Comparison of ENCODE assay signal across 27 cellular contexts in genomic region chr14:105871590-105871989, GRCh38.
"Had no signal": no experiment of that assay in that cellular context is flagged by ENCODE, and none has a peak within 500 bp of the region (broad histone marks: within the 10 kb centered on the region; RNA-seq: fewer than 3 reads in every experiment).

No MANE protein-coding gene starts in this region.

- DNase-seq: dermis blood vessel endothelial cell; dorsolateral prefrontal cortex; effector CD4-positive, alpha-beta T cell; effector memory CD4-positive, alpha-beta T cell; erythroblast; esophagus squamous epithelium; foreskin fibroblast; foreskin melanocyte; gastrocnemius medialis; glutamatergic neuron; head of caudate nucleus; heart right ventricle; hippocampal formation; left cardiac atrium; left lung; left ventricle myocardium superior; lower lobe of right lung; mesenchymal stem cell; mucosa of descending colon; naive B cell had no signal

- H3K36me3 ChIP-seq: esophagus squamous epithelium, gastrocnemius medialis, heart right ventricle, left lung, lower lobe of right lung had no signal

- H3K4me1 ChIP-seq: esophagus squamous epithelium, gastrocnemius medialis, heart right ventricle, left lung, lower lobe of right lung had no signal

- H3K4me3 ChIP-seq: coronary artery, dorsolateral prefrontal cortex, esophagus squamous epithelium, gastrocnemius medialis, heart right ventricle, left lung, lower lobe of right lung, mucosa of descending colon had no signal

- H3K9me3 ChIP-seq: esophagus squamous epithelium, gastrocnemius medialis, left lung, lower lobe of right lung, mucosa of descending colon had no signal

- FAIRE-seq: colon, endometrium, islet of Langerhans, keratinocyte had no signal

- H3K27me3 ChIP-seq: esophagus squamous epithelium, gastrocnemius medialis, left lung had no signal

- ATAC-seq: esophagus mucosa, gastrocnemius medialis, heart right ventricle, left cardiac atrium, left lung, left ventricle myocardium superior, lower lobe of right lung, mucosa of descending colon had no signal

- H3K27ac ChIP-seq: coronary artery, dorsolateral prefrontal cortex, epithelial cell of prostate, esophagus squamous epithelium, gastrocnemius medialis, heart right ventricle, left lung, lower lobe of right lung had no signal
